In genomic region chr2:177573120-177573519, GRCh38 we compare ENCODE assay signal across 17 cellular contexts.
DNase-seq lines count a peak whose midpoint lies in the region; FAIRE-seq and TF ChIP-seq lines count a peak whose summit lies in the region.
"Had no signal": no experiment of that assay in that cellular context is flagged by ENCODE, and none has a peak within 500 bp of the region (broad histone marks: within the 10 kb centered on the region; RNA-seq: fewer than 3 reads in every experiment).

No MANE protein-coding gene starts in this region.

- H3K4me3 ChIP-seq in fibroblast of mammary gland (ENCODE audit: control insufficient read depth, low read depth, low read length) = no peak overlapping the region
- no peak overlapping the region for H3K4me3 ChIP-seq in skeletal muscle cell (ENCODE audit: low read depth, low read length)
- H3K4me3 ChIP-seq: left lung, smooth muscle cell, tibial nerve had no signal

- DNase-seq in NCI-H2171 treated with DMSO at 0.1 percent for 48 hours (lab: John Stamatoyannopoulos, UW) = peak; percentile 75
- DNase-seq in NCI-H2171 (lab: John Stamatoyannopoulos, UW) = no peak
- DNase-seq in NCI-H69 (lab: John Stamatoyannopoulos, UW) = peak; percentile 14
- peak; percentile 56 for DNase-seq in fibroblast of mammary gland (ENCODE audit: low read depth)
- DNase-seq in skeletal muscle cell (ENCODE audit: low read depth) = peak; percentile 16
- no peak for DNase-seq in HPDE6-E6E7 (ENCODE audit: extremely low spot score)
- no peak for DNase-seq in D721Med (ENCODE audit: insufficient read length, low spot score)
- no peak for DNase-seq in NAMALWA (ENCODE audit: low spot score)
- DNase-seq: activated CD4-positive, alpha-beta T cell treated with anti-CD3 and anti-CD28 coated beads, Interleukin-2, amount 10 ng/mL, durations not matched to agents 7 days and 5 days; activated T-cell treated with anti-CD3 and anti-CD28 coated beads, Interleukin-2, amount 50 U/mL, for 1 hour; effector CD8-positive, alpha-beta T cell; left lung; NCI-H146; stimulated activated naive B cell treated with anti-CD40 and anti-IgM and Interleukin-4, amounts not matched to agents 10 μg/mL and 1 μg/mL and 100 μg/mL, for 72 hours had no signal

- FAIRE-seq in D721Med (lab: Jason Lieb, UNC) = no peak
- FAIRE-seq: TTC549 had no signal

- no peak for TF ChIP-seq CTCF in fibroblast of mammary gland (conservative IDR thresholded peaks at IDR 0.05; ENCODE audit: control insufficient read depth, insufficient read depth, low read depth, low read length)
- no peak for TF ChIP-seq CTCF in D721Med (IDR thresholded peaks at IDR 0.05; ENCODE audit: insufficient read depth, missing control alignments)

Comparison
In these comparisons a context has a peak if more than half of its experiments do, and no peak if none do; other contexts are left out.
1. DNase-seq: peak in NCI-H2171 treated with DMSO at 0.1 percent for 48 hours (single experiment), NCI-H69 (single experiment), fibroblast of mammary gland (single experiment) and skeletal muscle cell (single experiment); none in NCI-H2171 (single experiment), HPDE6-E6E7 (single experiment), D721Med (single experiment) and NAMALWA (single experiment).